ENCODE assay signal across 12 cellular contexts in genomic region chr10:49309691-49310371, GRCh38. TPM values are rescaled to one million over a fixed set of nuclear protein-coding genes. Genes with fewer than 3 reads are reported as not detected.
DNase-seq lines count a peak whose midpoint lies in the region; ATAC-seq and TF ChIP-seq lines count a peak whose summit lies in the region.
"Had no signal": no experiment of that assay in that cellular context is flagged by ENCODE, and none has a peak within 500 bp of the region (broad histone marks: within the 10 kb centered on the region; RNA-seq: fewer than 3 reads in every experiment).

No MANE protein-coding gene starts in this region.

- no peaks in the 10 kb centered on the region for H3K9me3 Mint-ChIP-seq in activated T-helper 1 cell treated with anti-CD3 and anti-CD28 coated beads, Interleukin-12 subunit alpha, Interleukin-12 subunit beta, Interleukin-2, Interleukin-4 antibody, amounts not matched to agents 30 ng/mL and 10 ng/mL and 1 ng/mL, durations not matched to agents 14 hours and 24 hours and 36 hours
- H3K9me3 Mint-ChIP-seq in H9 = no peaks in the 10 kb centered on the region

- H3K27me3 Mint-ChIP-seq in activated T-helper 1 cell treated with anti-CD3 and anti-CD28 coated beads, Interleukin-12 subunit alpha, Interleukin-12 subunit beta, Interleukin-2, Interleukin-4 antibody, amounts not matched to agents 30 ng/mL and 10 ng/mL and 1 ng/mL, durations not matched to agents 14 hours and 24 hours and 36 hours (ENCODE audit: insufficient read depth) = peaks cover 1% of the 10 kb centered on the region
- H3K27me3 Mint-ChIP-seq in H9 (ENCODE audit: low read depth) = peaks cover 23% of the 10 kb centered on the region

- H3K27me3 ChIP-seq in H9 (ENCODE audit: insufficient read depth, low read length) (no peaks in the 10 kb centered on the region), foreskin keratinocyte (no peaks in the 10 kb centered on the region)

- H3K27ac Mint-ChIP-seq in activated T-helper 1 cell treated with anti-CD3 and anti-CD28 coated beads, Interleukin-12 subunit alpha, Interleukin-12 subunit beta, Interleukin-2, Interleukin-4 antibody, amounts not matched to agents 30 ng/mL and 10 ng/mL and 1 ng/mL, durations not matched to agents 14 hours and 24 hours and 36 hours = peak overlapping the region; percentile 21
- H3K27ac Mint-ChIP-seq in H9 = no peak overlapping the region

- H2BK12ac ChIP-seq in H9 (ENCODE audit: insufficient read length, low read depth, low read length) = no peak overlapping the region

- H3K79me2 ChIP-seq in H9 (ENCODE audit: insufficient read depth, low read length) = no peaks in the 10 kb centered on the region

- H3K79me1 ChIP-seq in H9 (ENCODE audit: insufficient read depth, low read depth, low read length, poor library complexity, severe bottlenecking) = no peaks in the 10 kb centered on the region

- ATAC-seq in activated CD4-positive, CD25-positive, alpha-beta regulatory T cell treated with anti-CD3 and anti-CD28 coated beads, Interleukin-2, amount 50 U/mL, for 24 hours = peak; percentile 3 to 11
- peak; percentile 52 for ATAC-seq in HG03378 (IDR thresholded peaks at IDR 0.05; ENCODE audit: unreplicated experiment)
- ATAC-seq in foreskin keratinocyte = no peak

- no peaks in the 10 kb centered on the region for H3K9me3 ChIP-seq in H9 (ENCODE audit: control insufficient read depth, low read depth, low read length)

- TF ChIP-seq CTCF in H9 (conservative IDR thresholded peaks at IDR 0.05) = no peak
- no peak for TF ChIP-seq CTCF in foreskin keratinocyte (conservative IDR thresholded peaks at IDR 0.05)

- no peaks in the 10 kb centered on the region for H3K23me2 ChIP-seq in H9 (ENCODE audit: insufficient read length, low read depth, low read length, poor library complexity, severe bottlenecking)

- no peak overlapping the region for H2BK15ac ChIP-seq in H9 (ENCODE audit: low read depth, low read length)

- no peak overlapping the region for H3K4me3 Mint-ChIP-seq in activated T-helper 1 cell treated with anti-CD3 and anti-CD28 coated beads, Interleukin-12 subunit alpha, Interleukin-12 subunit beta, Interleukin-2, Interleukin-4 antibody, amounts not matched to agents 30 ng/mL and 10 ng/mL and 1 ng/mL, durations not matched to agents 14 hours and 24 hours and 36 hours
- H3K4me3 Mint-ChIP-seq in H9 = no peak overlapping the region

- no peak overlapping the region for H3K56ac ChIP-seq in H9 (ENCODE audit: insufficient read length, low read depth, low read length)

- H4K91ac ChIP-seq in H9 (ENCODE audit: insufficient read length, low read depth, low read length) = no peak overlapping the region

- no peak overlapping the region for H2BK5ac ChIP-seq in H9 (ENCODE audit: insufficient read length, low read length)

- WGBS in H9 (ENCODE audit: extremely low coverage, insufficient read length, low lambda C conversion rate) = no CpG with 5 or more reads among the region's 8 CpGs

- no peak overlapping the region for H3K18ac ChIP-seq in H9 (ENCODE audit: insufficient read length, low read depth, low read length)

- H2BK120ac ChIP-seq in H9 (ENCODE audit: low read depth, low read length, poor library complexity, severe bottlenecking) = no peak overlapping the region

- H3K36me3 Mint-ChIP-seq in activated T-helper 1 cell treated with anti-CD3 and anti-CD28 coated beads, Interleukin-12 subunit alpha, Interleukin-12 subunit beta, Interleukin-2, Interleukin-4 antibody, amounts not matched to agents 30 ng/mL and 10 ng/mL and 1 ng/mL, durations not matched to agents 14 hours and 24 hours and 36 hours (ENCODE audit: low read depth) = no peaks in the 10 kb centered on the region
- no peaks in the 10 kb centered on the region for H3K36me3 Mint-ChIP-seq in H9 (ENCODE audit: insufficient read depth in 1 of 3, low read depth in 3 of 3)

- H2AK5ac ChIP-seq in H9 (ENCODE audit: insufficient read length, low read length) = no peak overlapping the region

- H3K23ac ChIP-seq in H9 (ENCODE audit: insufficient read length, low read depth, low read length) = no peak overlapping the region

- H4K5ac ChIP-seq in H9 (ENCODE audit: insufficient read length, low read depth, low read length) = no peak overlapping the region

- H3K14ac ChIP-seq in H9 (ENCODE audit: insufficient read depth, low read length) = no peak overlapping the region; the same call in 1 of the 2 replicates

- H4K20me1 ChIP-seq in H9 (ENCODE audit: control insufficient read depth, insufficient read depth, insufficient read length) = no peaks in the 10 kb centered on the region

- no peak overlapping the region for H3K4me2 ChIP-seq in H9 (ENCODE audit: insufficient read depth, insufficient read length, low read length)

- no peak overlapping the region for H3T11ph ChIP-seq in H9 (ENCODE audit: low read length)

- no peak overlapping the region for H4K8ac ChIP-seq in H9 (replicated peaks; ENCODE audit: insufficient read length, low read depth, low read length)

- H3K27ac ChIP-seq in H9 (ENCODE audit: insufficient read length, low read depth, low read length) (no peak overlapping the region), foreskin keratinocyte (no peak overlapping the region)

- H3K4me1 ChIP-seq in H9 (ENCODE audit: insufficient read depth, low read length) = no peaks in the 10 kb centered on the region
- H3K4me1 ChIP-seq in foreskin keratinocyte = no peaks in the 10 kb centered on the region

- no peak overlapping the region for H3K4ac ChIP-seq in H9 (ENCODE audit: low read depth, low read length)

- intact Hi-C loops in activated T-helper 1 cell treated with anti-CD3 and anti-CD28 coated beads, Interleukin-12 subunit alpha, Interleukin-12 subunit beta, Interleukin-2, Interleukin-4 antibody, amounts not matched to agents 30 ng/mL and 10 ng/mL and 1 ng/mL, durations not matched to agents 14 hours and 24 hours and 36 hours (cut with micrococcal nuclease) = loop anchor here (2.0 kb wide), 1 partner anchor 133 kb away; no protein-coding TSS in a partner anchor

- H2AFZ ChIP-seq in H9 (ENCODE audit: low read length) = no peak overlapping the region

- H3K9ac ChIP-seq in H9 (ENCODE audit: extremely low read depth, insufficient read length, low read length) = no peak overlapping the region

- no peak overlapping the region for H2BK20ac ChIP-seq in H9 (ENCODE audit: low read depth, low read length, poor library complexity, severe bottlenecking)

- DNase-seq in activated CD4-positive, CD25-positive, alpha-beta regulatory T cell treated with anti-CD3 and anti-CD28 coated beads, Interleukin-2, amount 50 U/mL, for 72 hours = no peak
- peak; percentile 5 for DNase-seq in activated T-helper 1 cell treated with anti-CD3 and anti-CD28 coated beads, Interleukin-12 subunit alpha, Interleukin-12 subunit beta, Interleukin-2, Interleukin-4 antibody, amounts not matched to agents 30 ng/mL and 10 ng/mL and 1 ng/mL, durations not matched to agents 14 hours and 24 hours and 36 hours (ENCODE audit: low spot score)
- DNase-seq in stimulated activated CD8-positive, alpha-beta memory T cell treated with anti-CD3 and anti-CD28 coated beads, Interleukin-4, amount 100 ng/mL, for 48 hours = peak; percentile 45
- DNase-seq in H9 = no peak
- DNase-seq in foreskin keratinocyte = no peak
- DNase-seq in NCI-H1092 treated with DMSO at 0.1 percent for 48 hours (lab: John Stamatoyannopoulos, UW) = no peak
- DNase-seq: foreskin melanocyte; SHP77 treated with DMSO at 0.1 percent for 48 hours; stimulated activated naive CD4-positive, alpha-beta T cell had no signal

- peaks cover 17% of the 10 kb centered on the region for H3K4me1 Mint-ChIP-seq in activated T-helper 1 cell treated with anti-CD3 and anti-CD28 coated beads, Interleukin-12 subunit alpha, Interleukin-12 subunit beta, Interleukin-2, Interleukin-4 antibody, amounts not matched to agents 30 ng/mL and 10 ng/mL and 1 ng/mL, durations not matched to agents 14 hours and 24 hours and 36 hours (ENCODE audit: low read depth)
- H3K4me1 Mint-ChIP-seq in H9 = no peaks in the 10 kb centered on the region

RNA-seq across cellular contexts. Expression of gene C10orf71, which starts 10.9 kb away (rescaled TPM):
- total RNA-seq in activated T-helper 1 cell treated with anti-CD3 and anti-CD28 coated beads, Interleukin-12 subunit alpha, Interleukin-12 subunit beta, Interleukin-2, Interleukin-4 antibody, amounts not matched to agents 30 ng/mL and 10 ng/mL and 1 ng/mL, durations not matched to agents 14 hours and 24 hours and 36 hours = not detected in 2 replicates
- total RNA-seq in H9 (2021) (not detected in 2 replicates), foreskin keratinocyte (not detected in 2 replicates)
- polyA plus RNA-seq in foreskin keratinocyte = not detected in 2 replicates
- total RNA-seq: omental fat pad had no signal

Comparison
In these comparisons a context has a peak if more than half of its experiments do, and no peak if none do; other contexts are left out.
1. DNase-seq: peak in activated T-helper 1 cell treated with anti-CD3 and anti-CD28 coated beads, Interleukin-12 subunit alpha, Interleukin-12 subunit beta, Interleukin-2, Interleukin-4 antibody, amounts not matched to agents 30 ng/mL and 10 ng/mL and 1 ng/mL, durations not matched to agents 14 hours and 24 hours and 36 hours (single experiment) and stimulated activated CD8-positive, alpha-beta memory T cell treated with anti-CD3 and anti-CD28 coated beads, Interleukin-4, amount 100 ng/mL, for 48 hours (single experiment); none in activated CD4-positive, CD25-positive, alpha-beta regulatory T cell treated with anti-CD3 and anti-CD28 coated beads, Interleukin-2, amount 50 U/mL, for 72 hours (single experiment), H9 (single experiment), foreskin keratinocyte (0 of 2) and NCI-H1092 treated with DMSO at 0.1 percent for 48 hours (single experiment).